In the genomic region with DNA sequence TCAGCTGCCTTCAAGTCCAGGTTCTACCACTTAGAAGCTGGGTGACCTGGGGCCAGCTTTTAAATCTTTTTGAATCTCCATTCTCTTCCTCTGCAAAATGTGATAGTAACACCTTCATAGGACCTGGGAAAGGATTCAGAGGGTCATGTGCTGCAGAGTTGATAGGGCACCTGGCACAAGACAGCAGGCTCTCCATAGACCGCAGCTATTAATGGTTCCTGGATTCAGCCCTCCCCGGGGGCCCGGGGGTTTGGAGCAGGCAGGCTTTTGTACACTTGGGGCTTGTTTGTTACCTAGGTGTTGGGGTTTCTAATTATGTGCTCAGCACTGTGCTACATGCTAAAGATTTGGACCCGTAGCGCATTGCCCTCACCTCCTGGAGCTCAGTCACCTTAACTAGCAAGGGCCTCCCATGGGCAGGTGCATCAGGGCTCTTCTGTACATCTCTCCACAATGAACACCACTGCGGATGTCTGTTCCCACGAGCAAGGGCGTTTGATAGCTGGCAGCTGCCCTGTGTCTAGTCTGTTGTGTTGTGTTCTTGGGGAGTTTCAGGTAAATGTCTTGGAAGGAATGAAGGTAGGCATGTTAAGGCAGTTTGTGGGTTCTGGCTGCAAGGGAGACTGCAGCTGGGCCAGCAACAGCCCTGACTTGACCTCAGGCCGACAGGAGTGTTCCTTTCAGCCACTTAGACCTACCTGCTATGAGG, we compare ENCODE assay signal across 9 cellular contexts. TPM values are rescaled to one million over a fixed set of nuclear protein-coding genes. Genes with fewer than 3 reads are reported as not detected.
DNase-seq lines count a peak whose midpoint lies in the region; ATAC-seq and TF ChIP-seq lines count a peak whose summit lies in the region.
"Had no signal": no experiment of that assay in that cellular context is flagged by ENCODE, and none has a peak within 500 bp of the region (broad histone marks: within the 10 kb centered on the region; RNA-seq: fewer than 3 reads in every experiment).

No MANE protein-coding gene starts in this region.

- TF ChIP-seq CTCF in GM13976 (IDR thresholded peaks at IDR 0.05; ENCODE audit: borderline replicate concordance, control extremely low read depth, extremely low read depth, insufficient read depth, missing control alignments): no peak

- WGBS in right cardiac atrium: 40% methylated on average over 9 of the region's 9 CpGs

- H3K4me1 Mint-ChIP-seq in IgD-negative memory B cell: peaks cover 71 to 74% (median 72%) of the 10 kb centered on the region in 3 donors
- peaks cover 90% of the 10 kb centered on the region for H3K4me1 Mint-ChIP-seq in activated T-cell treated with anti-CD3 and anti-CD28 coated beads, Interleukin-2, amount 50 U/mL, for 4 hours (ENCODE audit: low read depth)

- peak overlapping the region; percentile 5 to 82 (median 61) for H3K4me3 Mint-ChIP-seq in IgD-negative memory B cell
- peak overlapping the region; percentile 65 for H3K4me3 Mint-ChIP-seq in activated T-cell treated with anti-CD3 and anti-CD28 coated beads, Interleukin-2, amount 50 U/mL, for 4 hours

- no peaks in the 10 kb centered on the region for H3K9me3 ChIP-seq in right cardiac atrium (ENCODE audit: control insufficient read depth, low read length)

- intact Hi-C loops in right cardiac atrium (cut with DNase I): no loop called here

- H3K27ac ChIP-seq in right cardiac atrium (ENCODE audit: low read length) (peak overlapping the region; percentile 97), skin epidermis (peak overlapping the region in 19 of 21 experiments; percentile 2 to 87 (median 51))

- in situ Hi-C loops in GM13976 (cut with MboI; ENCODE audit: low sequenced_read_pairs, unreplicated experiment): no loop called here

- DNase-seq in activated T-cell treated with anti-CD3 and anti-CD28 coated beads, Interleukin-2, amount 50 U/mL, for 4 hours: no peak
- DNase-seq in right cardiac atrium: peak in 1 of 3 donors; percentile 63
- DNase-seq in GM13976 (ENCODE audit: low spot score): no peak
- DNase-seq in T1000 (lab: John Stamatoyannopoulos, UW): no peak
- DNase-seq: SW 1271 had no signal

- peaks cover 40% of the 10 kb centered on the region for H3K4me1 ChIP-seq in right cardiac atrium (ENCODE audit: control insufficient read depth, insufficient read depth, low read length)

- H3K27me3 ChIP-seq in right cardiac atrium (ENCODE audit: control insufficient read depth, insufficient read depth): no peaks in the 10 kb centered on the region

- peak overlapping the region; percentile 64 to 94 (median 76) for H3K27ac Mint-ChIP-seq in IgD-negative memory B cell

- no peak overlapping the region for H3K4me3 ChIP-seq in right cardiac atrium (ENCODE audit: low read length)
- H3K4me3 ChIP-seq in skin epidermis: no peak overlapping the region

- peaks cover 2% of the 10 kb centered on the region for H3K27me3 Mint-ChIP-seq in IgD-negative memory B cell
- no peaks in the 10 kb centered on the region for H3K27me3 Mint-ChIP-seq in activated T-cell treated with anti-CD3 and anti-CD28 coated beads, Interleukin-2, amount 50 U/mL, for 4 hours (ENCODE audit: low read depth)

- ATAC-seq in activated T-cell treated with anti-CD3 and anti-CD28 coated beads, Interleukin-2, amount 50 U/mL, for 4 hours: no peak
- ATAC-seq in right cardiac atrium (peak in 1 of 2 donors; percentile 30), HG03457 (IDR thresholded peaks at IDR 0.05; ENCODE audit: unreplicated experiment) (no peak), GM18861 (IDR thresholded peaks at IDR 0.05; ENCODE audit: unreplicated experiment) (no peak)

- H3K36me3 Mint-ChIP-seq in IgD-negative memory B cell: peaks cover 5% of the 10 kb centered on the region
- H3K36me3 Mint-ChIP-seq in activated T-cell treated with anti-CD3 and anti-CD28 coated beads, Interleukin-2, amount 50 U/mL, for 4 hours (ENCODE audit: insufficient read depth): peaks cover 5% of the 10 kb centered on the region

- no peaks in the 10 kb centered on the region for H3K9me3 Mint-ChIP-seq in IgD-negative memory B cell
- no peaks in the 10 kb centered on the region for H3K9me3 Mint-ChIP-seq in activated T-cell treated with anti-CD3 and anti-CD28 coated beads, Interleukin-2, amount 50 U/mL, for 4 hours

RNA-seq across cellular contexts. Expression of a gene that starts 12.1 kb away (rescaled TPM):
- 34.1 TPM for polyA plus RNA-seq in IgD-negative memory B cell
- 100 to 1,000 TPM in 1 of 3 donors, 10 to 100 TPM in 2; 89.7 to 102 (median 92.2) TPM for total RNA-seq in activated T-cell treated with anti-CD3 and anti-CD28 coated beads, Interleukin-2, amount 50 U/mL, for 4 hours
- total RNA-seq in right cardiac atrium: 100 to 1,000 TPM; 137 to 175 (median 149) TPM
- 78.1 TPM for polyA plus RNA-seq in right cardiac atrium
